Comparison of ENCODE assay signal across 18 cellular contexts in the genomic region with DNA sequence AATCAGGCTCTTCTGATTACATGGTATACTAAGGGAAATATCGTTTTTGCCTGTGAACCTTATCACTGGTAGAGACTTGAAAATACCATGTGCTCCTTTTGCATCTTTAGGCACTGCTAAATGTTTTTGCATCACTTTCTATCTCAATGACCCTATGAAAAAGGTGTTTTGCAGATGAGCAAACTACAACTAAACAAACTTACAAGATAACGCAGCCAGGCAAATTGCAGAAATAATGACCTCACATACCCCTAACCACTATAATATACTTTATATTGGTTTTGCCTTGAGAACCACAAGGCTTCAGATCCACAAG. TPM values are rescaled to one million over a fixed set of nuclear protein-coding genes. Genes with fewer than 3 reads are reported as not detected.
DNase-seq lines count a peak whose midpoint lies in the region; ATAC-seq and TF ChIP-seq lines count a peak whose summit lies in the region.
"Had no signal": no experiment of that assay in that cellular context is flagged by ENCODE, and none has a peak within 500 bp of the region (broad histone marks: within the 10 kb centered on the region; RNA-seq: fewer than 3 reads in every experiment).

No MANE protein-coding gene starts in this region.

- no peaks in the 10 kb centered on the region for H3K4me1 Mint-ChIP-seq in Calu3 (ENCODE audit: low read depth, unreplicated experiment)
- H3K4me1 Mint-ChIP-seq in activated T-helper 2 cell treated with anti-CD3 and anti-CD28 coated beads, Interferon-gamma antibody, Interleukin-2, Interleukin-4, amounts not matched to agents 10 μg/mL and 5 μg/mL and 100 μg/mL, durations not matched to agents 14 hours and 24 hours and 36 hours (ENCODE audit: low read depth): peaks cover 6% of the 10 kb centered on the region

- intact Hi-C loops in Calu3 (cut with micrococcal nuclease; ENCODE audit: unreplicated experiment): no loop called here
- intact Hi-C loops in activated T-helper 2 cell treated with anti-CD3 and anti-CD28 coated beads, Interferon-gamma antibody, Interleukin-2, Interleukin-4, amounts not matched to agents 10 μg/mL and 5 μg/mL and 100 μg/mL, durations not matched to agents 14 hours and 24 hours and 36 hours (cut with micrococcal nuclease): no loop called here

- H3K4me3 ChIP-seq in HEK293 (ENCODE audit: low read depth, low read length): no peak overlapping the region
- H3K4me3 ChIP-seq in mesodermal cell (ENCODE audit: extremely low read depth, insufficient read depth, low read length, poor library complexity, severe bottlenecking): no peak overlapping the region
- H3K4me3 ChIP-seq: left lung, mucosa of descending colon, skin epidermis had no signal

- H3K36me3 ChIP-seq in HEK293 (ENCODE audit: control insufficient read depth in 2 of 2, insufficient read depth in 1 of 2, low read length in 2 of 2) (peaks cover 43 to 47% of the 10 kb centered on the region in 2 experiments), mesodermal cell (ENCODE audit: control insufficient read depth, insufficient read depth, low read length) (peaks cover 48% of the 10 kb centered on the region)

- no peaks in the 10 kb centered on the region for H3K4me1 ChIP-seq in HEK293 (ENCODE audit: control insufficient read depth, insufficient read depth, low read length)
- H3K4me1 ChIP-seq in mesodermal cell (ENCODE audit: control insufficient read depth, insufficient read depth, low read length, poor library complexity, severe bottlenecking): no peaks in the 10 kb centered on the region

- CTCF ChIA-PET in Calu3 (lab: Charles Lee) (no interaction called here), HEK293 (lab: Yijun Ruan, JAX) (no interaction called here)

- H3K36me3 Mint-ChIP-seq in Calu3 (ENCODE audit: insufficient read depth, unreplicated experiment): peaks cover 67% of the 10 kb centered on the region
- peaks cover 50% of the 10 kb centered on the region for H3K36me3 Mint-ChIP-seq in activated T-helper 2 cell treated with anti-CD3 and anti-CD28 coated beads, Interferon-gamma antibody, Interleukin-2, Interleukin-4, amounts not matched to agents 10 μg/mL and 5 μg/mL and 100 μg/mL, durations not matched to agents 14 hours and 24 hours and 36 hours (ENCODE audit: low read depth)

- H3K27ac ChIP-seq in HEK293 (ENCODE audit: extremely low read depth, low read depth, low read length) (no peak overlapping the region), mesodermal cell (ENCODE audit: low read depth, low read length, severe bottlenecking) (peak overlapping the region; percentile 49)
- H3K27ac ChIP-seq: left lung, RWPE1, skin epidermis had no signal

- ATAC-seq in HG03432 (IDR thresholded peaks at IDR 0.05; ENCODE audit: unreplicated experiment): no peak
- ATAC-seq: activated T-cell treated with anti-CD3 and anti-CD28 coated beads, Interleukin-2, amount 50 U/mL, for 72 hours; mucosa of descending colon had no signal

- no peak overlapping the region for H3K4me3 Mint-ChIP-seq in Calu3 (ENCODE audit: low read depth, unreplicated experiment)
- no peak overlapping the region for H3K4me3 Mint-ChIP-seq in activated T-helper 2 cell treated with anti-CD3 and anti-CD28 coated beads, Interferon-gamma antibody, Interleukin-2, Interleukin-4, amounts not matched to agents 10 μg/mL and 5 μg/mL and 100 μg/mL, durations not matched to agents 14 hours and 24 hours and 36 hours (ENCODE audit: low read depth)
- H3K4me3 Mint-ChIP-seq: activated T-cell treated with anti-CD3 and anti-CD28 coated beads, Interleukin-2, amount 50 U/mL, for 72 hours; CD8-positive, alpha-beta memory T cell; stimulated activated naive B cell treated with anti-CD40 and anti-IgM and Interleukin-4, amounts not matched to agents 10 μg/mL and 1 μg/mL and 100 μg/mL, for 72 hours had no signal

- 88% methylated on average over 1 of the region's 2 CpGs; no CpG with 5 or more reads in 1 of the 2 experiments for WGBS in mesodermal cell (ENCODE audit: insufficient coverage in 2 of 2), 2 experiments

- TF ChIP-seq CTCF in Calu3 (IDR thresholded peaks at IDR 0.05; ENCODE audit: unreplicated experiment) (no peak), HEK293 (tag by site-specific recombination; IDR thresholded peaks at IDR 0.05) (no peak)

- in situ Hi-C loops in KBM-7 (cut with MboI; ENCODE audit: low pct_unique_long_range_greater_than_20kb, low sequenced_read_pairs): no loop called here

- no peaks in the 10 kb centered on the region for H3K9me3 ChIP-seq in HEK293 (ENCODE audit: control insufficient read depth, insufficient read depth, low read depth, low read length)
- H3K9me3 ChIP-seq in mesodermal cell (ENCODE audit: control insufficient read depth, low read length): no peaks in the 10 kb centered on the region
- H3K9me3 ChIP-seq: left lung, mucosa of descending colon had no signal

- POLR2A ChIA-PET in HEK293 (lab: Yijun Ruan, JAX): interaction anchor here (1.6 kb wide), 1 partner anchor 16 kb away, joined by 4 read pairs; no protein-coding TSS in a partner anchor

- no peaks in the 10 kb centered on the region for H3K9me3 Mint-ChIP-seq in Calu3 (ENCODE audit: low read depth, unreplicated experiment)
- no peaks in the 10 kb centered on the region for H3K9me3 Mint-ChIP-seq in activated T-helper 2 cell treated with anti-CD3 and anti-CD28 coated beads, Interferon-gamma antibody, Interleukin-2, Interleukin-4, amounts not matched to agents 10 μg/mL and 5 μg/mL and 100 μg/mL, durations not matched to agents 14 hours and 24 hours and 36 hours
- H3K9me3 Mint-ChIP-seq: activated T-cell treated with anti-CD3 and anti-CD28 coated beads, Interleukin-2, amount 50 U/mL, for 72 hours; CD8-positive, alpha-beta memory T cell; stimulated activated naive B cell treated with anti-CD40 and anti-IgM and Interleukin-4, amounts not matched to agents 10 μg/mL and 1 μg/mL and 100 μg/mL, for 72 hours had no signal

- DNase-seq in Calu3: no peak
- DNase-seq in activated T-helper 2 cell treated with anti-CD3 and anti-CD28 coated beads, Interferon-gamma antibody, Interleukin-2, Interleukin-4, amounts not matched to agents 10 μg/mL and 5 μg/mL and 100 μg/mL, durations not matched to agents 14 hours and 24 hours and 36 hours (ENCODE audit: low spot score): no peak
- DNase-seq in KBM-7: no peak
- no peak for DNase-seq in NAMALWA (ENCODE audit: low spot score)
- DNase-seq: activated CD4-positive, CD25-positive, alpha-beta regulatory T cell treated with anti-CD3 and anti-CD28 coated beads, Interleukin-2, amount 50 U/mL, for 72 hours; activated naive CD4-positive, alpha-beta T cell treated with anti-CD3 and anti-CD28 coated beads, Interleukin-2, amount 50 U/mL, for 16 hours; activated T-cell treated with anti-CD3 and anti-CD28 coated beads, Interleukin-2, amount 50 U/mL, for 72 hours; CD8-positive, alpha-beta memory T cell; erythroblast; left lung; mucosa of descending colon; NCI-H1694; stimulated activated naive B cell treated with anti-CD40 and anti-IgM and Interleukin-4, amounts not matched to agents 10 μg/mL and 1 μg/mL and 100 μg/mL, for 72 hours had no signal

- no peaks in the 10 kb centered on the region for H3K27me3 Mint-ChIP-seq in Calu3 (ENCODE audit: unreplicated experiment)
- H3K27me3 Mint-ChIP-seq in activated T-helper 2 cell treated with anti-CD3 and anti-CD28 coated beads, Interferon-gamma antibody, Interleukin-2, Interleukin-4, amounts not matched to agents 10 μg/mL and 5 μg/mL and 100 μg/mL, durations not matched to agents 14 hours and 24 hours and 36 hours (ENCODE audit: low read depth): no peaks in the 10 kb centered on the region
- H3K27me3 Mint-ChIP-seq: CD8-positive, alpha-beta memory T cell; stimulated activated naive B cell treated with anti-CD40 and anti-IgM and Interleukin-4, amounts not matched to agents 10 μg/mL and 1 μg/mL and 100 μg/mL, for 72 hours had no signal

- no TSS peak for BruUV-seq in Calu3 (replicated peaks; lab: Mats Ljungman, UMichigan)

- H3K27ac Mint-ChIP-seq in Calu3 (ENCODE audit: unreplicated experiment): peak overlapping the region; percentile 27
- H3K27ac Mint-ChIP-seq in activated T-helper 2 cell treated with anti-CD3 and anti-CD28 coated beads, Interferon-gamma antibody, Interleukin-2, Interleukin-4, amounts not matched to agents 10 μg/mL and 5 μg/mL and 100 μg/mL, durations not matched to agents 14 hours and 24 hours and 36 hours: peak overlapping the region; percentile 28

TF ChIP-seq in HEK293, 187 proteins besides CTCF, POLR2A, EP300 and RAD21 (continues in another document):
- TF ChIP-seq ZNF514 (tag by site-specific recombination; IDR thresholded peaks at IDR 0.05): no peak
- no peak for TF ChIP-seq GLIS2 (tag by site-specific recombination; IDR thresholded peaks at IDR 0.05)
- TF ChIP-seq, protein P1, sequence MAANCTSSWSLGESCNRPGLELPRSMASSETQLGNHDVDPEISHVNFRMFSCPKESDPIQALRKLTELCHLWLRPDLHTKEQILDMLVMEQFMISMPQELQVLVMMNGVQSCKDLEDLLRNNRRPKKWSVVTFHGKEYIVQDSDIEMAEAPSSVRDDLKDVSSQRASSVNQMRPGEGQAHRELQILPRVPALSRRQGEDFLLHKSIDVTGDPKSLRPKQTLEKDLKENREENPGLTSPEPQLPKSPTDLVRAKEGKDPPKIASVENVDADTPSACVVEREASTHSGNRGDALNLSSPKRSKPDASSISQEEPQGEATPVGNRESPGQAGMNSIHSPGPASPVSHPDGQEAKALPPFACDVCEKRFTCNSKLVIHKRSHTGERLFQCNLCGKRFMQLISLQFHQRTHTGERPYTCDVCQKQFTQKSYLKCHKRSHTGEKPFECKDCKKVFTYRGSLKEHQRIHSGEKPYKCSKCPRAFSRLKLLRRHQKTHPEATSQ (tag by site-specific recombination; IDR thresholded peaks at IDR 0.05): no peak
- no peak for TF ChIP-seq KLF1 (tag by site-specific recombination; IDR thresholded peaks at IDR 0.05)
- TF ChIP-seq TRIM28 (IDR thresholded peaks at IDR 0.05; ENCODE audit: borderline replicate concordance, low read length): no peak
- TF ChIP-seq ZNF221 (tag by site-specific recombination; IDR thresholded peaks at IDR 0.05; ENCODE audit: borderline replicate concordance): no peak

RNA-seq across cellular contexts. Expression of a gene that starts 18.8 kb away (rescaled TPM):
- 328 and 369 TPM in 2 replicates for total RNA-seq in Calu3 (2022)
- total RNA-seq in activated T-helper 2 cell treated with anti-CD3 and anti-CD28 coated beads, Interferon-gamma antibody, Interleukin-2, Interleukin-4, amounts not matched to agents 10 μg/mL and 5 μg/mL and 100 μg/mL, durations not matched to agents 14 hours and 24 hours and 36 hours: 358 and 369 TPM in 2 replicates
- polyA plus RNA-seq in mesodermal cell (2013, experiment 1 of 2): 108 TPM
- polyA plus RNA-seq in mesodermal cell (2013, experiment 2 of 2): 158 TPM
